ENCODE assay signal across 10 cellular contexts in genomic region chr6:11851405-11851804, GRCh38.
DNase-seq lines count a peak whose midpoint lies in the region; ATAC-seq, FAIRE-seq and TF ChIP-seq lines count a peak whose summit lies in the region.
"Had no signal": no experiment of that assay in that cellular context is flagged by ENCODE, and none has a peak within 500 bp of the region (broad histone marks: within the 10 kb centered on the region; RNA-seq: fewer than 3 reads in every experiment).

No MANE protein-coding gene starts in this region.

- H3K4me2 ChIP-seq in K562 (ENCODE audit: insufficient read depth, low read length) = no peak overlapping the region

- H3K4me3 Mint-ChIP-seq in neural crest cell = peak overlapping the region; percentile 79
- H3K4me3 Mint-ChIP-seq: activated T-cell treated with anti-CD3 and anti-CD28 coated beads, Interleukin-2, amount 50 U/mL, for 24 hours had no signal

- TF ChIP-seq POLR2A in K562 (conservative IDR thresholded peaks at IDR 0.05) = no peak

- H3K27me3 Mint-ChIP-seq in neural crest cell (ENCODE audit: low read depth) = no peaks in the 10 kb centered on the region
- H3K27me3 Mint-ChIP-seq: activated T-cell treated with anti-CD3 and anti-CD28 coated beads, Interleukin-2, amount 50 U/mL, for 24 hours had no signal

- in situ Hi-C loops in K562 (cut with MboI) = no loop called here

- no TSS peak for BruUV-seq in K562 (replicated peaks; lab: Mats Ljungman, UMichigan)

- no peaks in the 10 kb centered on the region for H3K9me1 ChIP-seq in K562 (ENCODE audit: control insufficient read depth, insufficient read depth, low read length)

- CTCF ChIA-PET in K562 (lab: Yijun Ruan, JAX; ENCODE audit: low intra/inter-chr PET ratio) = no interaction called here

- no peaks in the 10 kb centered on the region for H3K27me3 ChIP-seq in K562 (ENCODE audit: control insufficient read depth in 2 of 2, insufficient read depth in 2 of 2, low read length in 2 of 2)

- no peak for TF ChIP-seq RAD21 in K562 (CRISPR knock-in tag; conservative IDR thresholded peaks at IDR 0.05 in 1 of 2, IDR thresholded peaks at IDR 0.05 in 1 of 2)

- H3K79me2 ChIP-seq in K562 (ENCODE audit: control insufficient read depth, insufficient read depth, low read length) = no peaks in the 10 kb centered on the region

- H3K4me1 ChIP-seq in K562 (replicated peaks in 1 of 2; ENCODE audit: control insufficient read depth in 2 of 2, insufficient read depth in 2 of 2, low read length in 2 of 2) = peaks cover 0 to 7% of the 10 kb centered on the region in 2 experiments; a peak in 2 of 5 replicates

- peak overlapping the region; percentile 76 for H3K27ac Mint-ChIP-seq in neural crest cell (ENCODE audit: unreplicated experiment)
- H3K27ac Mint-ChIP-seq: activated T-cell treated with anti-CD3 and anti-CD28 coated beads, Interleukin-2, amount 50 U/mL, for 24 hours had no signal

- ATAC-seq in K562 (no peak; the same call in 2 of the 3 replicates), HG02870 (IDR thresholded peaks at IDR 0.05; ENCODE audit: unreplicated experiment) (no peak)

- H3K4me1 Mint-ChIP-seq in neural crest cell = peaks cover 18% of the 10 kb centered on the region

- POLR2A ChIA-PET in K562 (lab: Yijun Ruan, JAX) = interaction anchor here (1.0 kb wide), 1 partner anchor 161 kb away, joined by 4 read pairs; no protein-coding TSS in a partner anchor

- no peak overlapping the region for H3K4me3 ChIP-seq in K562

- WGBS in K562 (ENCODE audit: insufficient coverage, low coverage, missing lambda C conversion rate) = 45% methylated on average over 4 of the region's 4 CpGs

- H4K20me1 ChIP-seq in K562 (replicated peaks; ENCODE audit: control insufficient read depth, insufficient read depth, low read length) = no peaks in the 10 kb centered on the region

- intact Hi-C loops in K562 (cut with micrococcal nuclease) = no loop called here

- H2AFZ ChIP-seq in K562 (ENCODE audit: low read depth, low read length) = 0 out of 2 replicates have a peak overlapping the region, but pooled peaks have one; percentile 32

- no peaks in the 10 kb centered on the region for H3K36me3 Mint-ChIP-seq in neural crest cell (ENCODE audit: low read depth)

- no peak for TF ChIP-seq CTCF in K562 (IDR thresholded peaks at IDR 0.05 in 2 of 3, conservative IDR thresholded peaks at IDR 0.05 in 1 of 3; ENCODE audit: insufficient read depth in 2 of 3, low read depth in 1 of 3, low read length in 3 of 3)
- no peak for TF ChIP-seq CTCF in neural crest cell (conservative IDR thresholded peaks at IDR 0.05)

- no peak for TF ChIP-seq EP300 in K562 (IDR thresholded peaks at IDR 0.05; ENCODE audit: low read length)

- no peaks in the 10 kb centered on the region for H3K9me3 Mint-ChIP-seq in neural crest cell
- H3K9me3 Mint-ChIP-seq: activated T-cell treated with anti-CD3 and anti-CD28 coated beads, Interleukin-2, amount 50 U/mL, for 24 hours had no signal

- no peak overlapping the region for H3K9ac ChIP-seq in K562 (ENCODE audit: insufficient read depth in 1 of 2, low read depth in 2 of 2, low read length in 2 of 2)

- no peaks in the 10 kb centered on the region for H3K36me3 ChIP-seq in K562 (ENCODE audit: control insufficient read depth, insufficient read depth, low read length)

- no peak for FAIRE-seq in K562 (lab: Jason Lieb, UNC)

- H3K9me3 ChIP-seq in K562 (replicated peaks; ENCODE audit: control insufficient read depth, insufficient read depth, low read depth, low read length) = 0 out of 2 replicates have a peak, but pooled peaks cover 5% of the 10 kb centered on the region

- no peak overlapping the region for H3K27ac ChIP-seq in K562 (ENCODE audit: extremely low read depth, low read depth, low read length)

- DNase-seq in DMS153 (lab: John Stamatoyannopoulos, UW) (peak; percentile 29), HS-5 (ENCODE audit: low read depth) (peak; percentile 70), K562 (ENCODE audit: extremely low read depth in 1 of 4, low spot score in 3 of 4) (no peak), neural crest cell (ENCODE audit: low read depth, low spot score) (no peak), GDM1 (lab: John Stamatoyannopoulos, UW) (no peak), GF-D8 (lab: John Stamatoyannopoulos, UW) (no peak)
- no peak for DNase-seq in activated CD8-positive, alpha-beta memory T cell treated with anti-CD3 and anti-CD28 coated beads, Interleukin-2, amount 50 U/mL, for 4 hours
- DNase-seq: activated T-cell treated with anti-CD3 and anti-CD28 coated beads, Interleukin-2, amount 50 U/mL, for 24 hours; COR-L47 had no signal

TF ChIP-seq in K562, 482 proteins besides CTCF, POLR2A, EP300 and RAD21:
- TF ChIP-seq E2F4 (CRISPR knock-in tag; IDR thresholded peaks at IDR 0.05; ENCODE audit: low read depth) = no peak
- TF ChIP-seq ZFP30 (CRISPR knock-in tag; IDR thresholded peaks at IDR 0.05; ENCODE audit: borderline replicate concordance) = no peak
- no peak for TF ChIP-seq YBX1 (IDR thresholded peaks at IDR 0.05)
- TF ChIP-seq MYBL2 (IDR thresholded peaks at IDR 0.05; ENCODE audit: low read depth) = no peak
- no peak for TF ChIP-seq MYBL2 (CRISPR knock-in tag; IDR thresholded peaks at IDR 0.05; ENCODE audit: borderline replicate concordance)
- TF ChIP-seq, protein P1, sequence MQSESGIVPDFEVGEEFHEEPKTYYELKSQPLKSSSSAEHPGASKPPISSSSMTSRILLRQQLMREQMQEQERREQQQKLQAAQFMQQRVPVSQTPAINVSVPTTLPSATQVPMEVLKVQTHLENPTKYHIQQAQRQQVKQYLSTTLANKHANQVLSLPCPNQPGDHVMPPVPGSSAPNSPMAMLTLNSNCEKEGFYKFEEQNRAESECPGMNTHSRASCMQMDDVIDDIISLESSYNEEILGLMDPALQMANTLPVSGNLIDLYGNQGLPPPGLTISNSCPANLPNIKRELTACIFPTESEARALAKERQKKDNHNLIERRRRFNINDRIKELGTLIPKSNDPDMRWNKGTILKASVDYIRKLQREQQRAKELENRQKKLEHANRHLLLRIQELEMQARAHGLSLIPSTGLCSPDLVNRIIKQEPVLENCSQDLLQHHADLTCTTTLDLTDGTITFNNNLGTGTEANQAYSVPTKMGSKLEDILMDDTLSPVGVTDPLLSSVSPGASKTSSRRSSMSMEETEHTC (IDR thresholded peaks at IDR 0.05) = no peak
- no peak for TF ChIP-seq ZNF408 (CRISPR knock-in tag; IDR thresholded peaks at IDR 0.05; ENCODE audit: low read depth)
- TF ChIP-seq CREB1 (IDR thresholded peaks at IDR 0.05) = no peak
- no peak for TF ChIP-seq CREB1 (CRISPR knock-in tag; IDR thresholded peaks at IDR 0.05)
- no peak for TF ChIP-seq CREBBP (IDR thresholded peaks at IDR 0.05; ENCODE audit: low read depth, low read length)
- TF ChIP-seq ZBTB34 (CRISPR knock-in tag; IDR thresholded peaks at IDR 0.05) = no peak
- TF ChIP-seq ZNF253 (CRISPR knock-in tag; conservative IDR thresholded peaks at IDR 0.05) = no peak
- no peak for TF ChIP-seq HNRNPK (IDR thresholded peaks at IDR 0.05; ENCODE audit: low read depth, low read length, poor library complexity, severe bottlenecking)
- no peak for TF ChIP-seq ZNF224 (CRISPR knock-in tag; IDR thresholded peaks at IDR 0.05)
- TF ChIP-seq NEUROD1 (IDR thresholded peaks at IDR 0.05; ENCODE audit: borderline replicate concordance, low read depth, low read length, partially characterized antibody) = no peak
- no peak for TF ChIP-seq ZNF197 (CRISPR knock-in tag; IDR thresholded peaks at IDR 0.05; ENCODE audit: low read depth)
- TF ChIP-seq SIX5 (IDR thresholded peaks at IDR 0.05; ENCODE audit: borderline replicate concordance in 1 of 2, insufficient read depth in 1 of 2, low read depth in 1 of 2, low read length in 2 of 2) = no peak

Comparison
In these comparisons a context has a peak if more than half of its experiments do, and no peak if none do; other contexts are left out.
1. DNase-seq: peak in DMS153 (single experiment) and HS-5 (single experiment); none in K562 (0 of 4), neural crest cell (single experiment), activated CD8-positive, alpha-beta memory T cell treated with anti-CD3 and anti-CD28 coated beads, Interleukin-2, amount 50 U/mL, for 4 hours (single experiment), GDM1 (single experiment) and GF-D8 (single experiment).